In the genomic region with DNA sequence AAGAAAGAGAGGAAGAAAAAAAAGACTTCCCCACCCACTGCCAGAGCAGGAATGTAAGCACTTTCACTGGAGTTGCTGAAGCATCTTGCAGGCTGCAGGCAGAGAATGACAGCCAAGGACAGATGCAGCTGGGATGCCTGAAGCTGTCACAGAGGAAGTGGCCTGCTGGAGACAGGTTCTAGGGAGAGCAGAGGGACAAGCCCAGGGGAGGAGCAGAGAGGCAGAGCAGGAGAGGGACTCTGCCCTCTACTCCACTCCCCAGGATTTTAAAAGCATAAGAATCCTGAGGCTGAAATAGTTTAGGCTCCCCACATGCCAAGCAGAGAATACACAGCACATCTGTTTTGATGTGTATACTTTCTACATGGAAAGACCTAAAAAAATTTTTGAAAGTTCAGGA, we compare ENCODE assay signal across 1 cellular context.
TF ChIP-seq lines count a peak whose summit lies in the region.

No MANE protein-coding gene starts in this region.

TF ChIP-seq in GM23338, 12 proteins besides CTCF, POLR2A, EP300 and RAD21 (continued from another document):
- TF ChIP-seq, protein P1, sequence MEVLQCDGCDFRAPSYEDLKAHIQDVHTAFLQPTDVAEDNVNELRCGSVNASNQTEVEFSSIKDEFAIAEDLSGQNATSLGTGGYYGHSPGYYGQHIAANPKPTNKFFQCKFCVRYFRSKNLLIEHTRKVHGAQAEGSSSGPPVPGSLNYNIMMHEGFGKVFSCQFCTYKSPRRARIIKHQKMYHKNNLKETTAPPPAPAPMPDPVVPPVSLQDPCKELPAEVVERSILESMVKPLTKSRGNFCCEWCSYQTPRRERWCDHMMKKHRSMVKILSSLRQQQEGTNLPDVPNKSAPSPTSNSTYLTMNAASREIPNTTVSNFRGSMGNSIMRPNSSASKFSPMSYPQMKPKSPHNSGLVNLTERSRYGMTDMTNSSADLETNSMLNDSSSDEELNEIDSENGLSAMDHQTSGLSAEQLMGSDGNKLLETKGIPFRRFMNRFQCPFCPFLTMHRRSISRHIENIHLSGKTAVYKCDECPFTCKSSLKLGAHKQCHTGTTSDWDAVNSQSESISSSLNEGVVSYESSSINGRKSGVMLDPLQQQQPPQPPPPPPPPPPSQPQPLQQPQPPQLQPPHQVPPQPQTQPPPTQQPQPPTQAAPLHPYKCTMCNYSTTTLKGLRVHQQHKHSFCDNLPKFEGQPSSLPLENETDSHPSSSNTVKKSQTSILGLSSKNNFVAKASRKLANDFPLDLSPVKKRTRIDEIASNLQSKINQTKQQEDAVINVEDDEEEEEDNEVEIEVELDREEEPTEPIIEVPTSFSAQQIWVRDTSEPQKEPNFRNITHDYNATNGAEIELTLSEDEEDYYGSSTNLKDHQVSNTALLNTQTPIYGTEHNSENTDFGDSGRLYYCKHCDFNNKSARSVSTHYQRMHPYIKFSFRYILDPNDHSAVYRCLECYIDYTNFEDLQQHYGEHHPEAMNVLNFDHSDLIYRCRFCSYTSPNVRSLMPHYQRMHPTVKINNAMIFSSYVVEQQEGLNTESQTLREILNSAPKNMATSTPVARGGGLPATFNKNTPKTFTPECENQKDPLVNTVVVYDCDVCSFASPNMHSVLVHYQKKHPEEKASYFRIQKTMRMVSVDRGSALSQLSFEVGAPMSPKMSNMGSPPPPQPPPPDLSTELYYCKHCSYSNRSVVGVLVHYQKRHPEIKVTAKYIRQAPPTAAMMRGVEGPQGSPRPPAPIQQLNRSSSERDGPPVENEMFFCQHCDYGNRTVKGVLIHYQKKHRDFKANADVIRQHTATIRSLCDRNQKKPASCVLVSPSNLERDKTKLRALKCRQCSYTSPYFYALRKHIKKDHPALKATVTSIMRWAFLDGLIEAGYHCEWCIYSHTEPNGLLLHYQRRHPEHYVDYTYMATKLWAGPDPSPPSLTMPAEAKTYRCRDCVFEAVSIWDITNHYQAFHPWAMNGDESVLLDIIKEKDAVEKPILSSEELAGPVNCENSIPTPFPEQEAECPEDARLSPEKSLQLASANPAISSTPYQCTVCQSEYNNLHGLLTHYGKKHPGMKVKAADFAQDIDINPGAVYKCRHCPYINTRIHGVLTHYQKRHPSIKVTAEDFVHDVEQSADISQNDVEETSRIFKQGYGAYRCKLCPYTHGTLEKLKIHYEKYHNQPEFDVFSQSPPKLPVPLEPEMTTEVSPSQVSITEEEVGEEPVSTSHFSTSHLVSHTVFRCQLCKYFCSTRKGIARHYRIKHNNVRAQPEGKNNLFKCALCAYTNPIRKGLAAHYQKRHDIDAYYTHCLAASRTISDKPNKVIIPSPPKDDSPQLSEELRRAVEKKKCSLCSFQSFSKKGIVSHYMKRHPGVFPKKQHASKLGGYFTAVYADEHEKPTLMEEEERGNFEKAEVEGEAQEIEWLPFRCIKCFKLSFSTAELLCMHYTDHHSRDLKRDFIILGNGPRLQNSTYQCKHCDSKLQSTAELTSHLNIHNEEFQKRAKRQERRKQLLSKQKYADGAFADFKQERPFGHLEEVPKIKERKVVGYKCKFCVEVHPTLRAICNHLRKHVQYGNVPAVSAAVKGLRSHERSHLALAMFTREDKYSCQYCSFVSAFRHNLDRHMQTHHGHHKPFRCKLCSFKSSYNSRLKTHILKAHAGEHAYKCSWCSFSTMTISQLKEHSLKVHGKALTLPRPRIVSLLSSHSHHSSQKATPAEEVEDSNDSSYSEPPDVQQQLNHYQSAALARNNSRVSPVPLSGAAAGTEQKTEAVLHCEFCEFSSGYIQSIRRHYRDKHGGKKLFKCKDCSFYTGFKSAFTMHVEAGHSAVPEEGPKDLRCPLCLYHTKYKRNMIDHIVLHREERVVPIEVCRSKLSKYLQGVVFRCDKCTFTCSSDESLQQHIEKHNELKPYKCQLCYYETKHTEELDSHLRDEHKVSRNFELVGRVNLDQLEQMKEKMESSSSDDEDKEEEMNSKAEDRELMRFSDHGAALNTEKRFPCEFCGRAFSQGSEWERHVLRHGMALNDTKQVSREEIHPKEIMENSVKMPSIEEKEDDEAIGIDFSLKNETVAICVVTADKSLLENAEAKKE (CRISPR knock-in tag; IDR thresholded peaks at IDR 0.05): no peak
- TF ChIP-seq CREB1 (CRISPR knock-in tag; IDR thresholded peaks at IDR 0.05; ENCODE audit: low read depth): no peak
- TF ChIP-seq STAT1 (IDR thresholded peaks at IDR 0.05; ENCODE audit: unreplicated experiment): no peak
- TF ChIP-seq POLR2AphosphoS5 (IDR thresholded peaks at IDR 0.05; ENCODE audit: low read depth): no peak
- TF ChIP-seq, protein P2, sequence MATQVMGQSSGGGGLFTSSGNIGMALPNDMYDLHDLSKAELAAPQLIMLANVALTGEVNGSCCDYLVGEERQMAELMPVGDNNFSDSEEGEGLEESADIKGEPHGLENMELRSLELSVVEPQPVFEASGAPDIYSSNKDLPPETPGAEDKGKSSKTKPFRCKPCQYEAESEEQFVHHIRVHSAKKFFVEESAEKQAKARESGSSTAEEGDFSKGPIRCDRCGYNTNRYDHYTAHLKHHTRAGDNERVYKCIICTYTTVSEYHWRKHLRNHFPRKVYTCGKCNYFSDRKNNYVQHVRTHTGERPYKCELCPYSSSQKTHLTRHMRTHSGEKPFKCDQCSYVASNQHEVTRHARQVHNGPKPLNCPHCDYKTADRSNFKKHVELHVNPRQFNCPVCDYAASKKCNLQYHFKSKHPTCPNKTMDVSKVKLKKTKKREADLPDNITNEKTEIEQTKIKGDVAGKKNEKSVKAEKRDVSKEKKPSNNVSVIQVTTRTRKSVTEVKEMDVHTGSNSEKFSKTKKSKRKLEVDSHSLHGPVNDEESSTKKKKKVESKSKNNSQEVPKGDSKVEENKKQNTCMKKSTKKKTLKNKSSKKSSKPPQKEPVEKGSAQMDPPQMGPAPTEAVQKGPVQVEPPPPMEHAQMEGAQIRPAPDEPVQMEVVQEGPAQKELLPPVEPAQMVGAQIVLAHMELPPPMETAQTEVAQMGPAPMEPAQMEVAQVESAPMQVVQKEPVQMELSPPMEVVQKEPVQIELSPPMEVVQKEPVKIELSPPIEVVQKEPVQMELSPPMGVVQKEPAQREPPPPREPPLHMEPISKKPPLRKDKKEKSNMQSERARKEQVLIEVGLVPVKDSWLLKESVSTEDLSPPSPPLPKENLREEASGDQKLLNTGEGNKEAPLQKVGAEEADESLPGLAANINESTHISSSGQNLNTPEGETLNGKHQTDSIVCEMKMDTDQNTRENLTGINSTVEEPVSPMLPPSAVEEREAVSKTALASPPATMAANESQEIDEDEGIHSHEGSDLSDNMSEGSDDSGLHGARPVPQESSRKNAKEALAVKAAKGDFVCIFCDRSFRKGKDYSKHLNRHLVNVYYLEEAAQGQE (IDR thresholded peaks at IDR 0.05; ENCODE audit: unreplicated experiment): no peak
- TF ChIP-seq ZNF114 (CRISPR knock-in tag; IDR thresholded peaks at IDR 0.05): no peak
- TF ChIP-seq EZH2 (IDR thresholded peaks at IDR 0.05; ENCODE audit: low read depth, unreplicated experiment): no peak
